Comparison of ENCODE assay signal across 25 cellular contexts in genomic region chr10:8075282-8076260, GRCh38. TPM values are rescaled to one million over a fixed set of nuclear protein-coding genes. Genes with fewer than 3 reads are reported as not detected.
A peak's percentile ranks its signal among the peaks of the same experiment; 100 is the strongest.
DNase-seq lines count a peak whose midpoint lies in the region; ATAC-seq, FAIRE-seq and TF ChIP-seq lines count a peak whose summit lies in the region.
"Had no signal": no experiment of that assay in that cellular context is flagged by ENCODE, and none has a peak within 500 bp of the region (broad histone marks: within the 10 kb centered on the region; RNA-seq: fewer than 3 reads in every experiment).

No MANE protein-coding gene starts in this region.

- H3K14ac ChIP-seq in H1 (ENCODE audit: insufficient read length) (no peak overlapping the region), neuronal stem cell (ENCODE audit: low read length) (no peak overlapping the region)

- H3K9me3 ChIP-seq in A549 (no peaks in the 10 kb centered on the region), HUES64 (ENCODE audit: insufficient read depth, low read depth, low read length) (no peaks in the 10 kb centered on the region), H1 (ENCODE audit: insufficient read depth in 2 of 2, low read depth in 1 of 2, low read length in 1 of 2) (no peaks in the 10 kb centered on the region), neuronal stem cell (replicated peaks in 1 of 2; ENCODE audit: control insufficient read depth in 2 of 2, insufficient read depth in 1 of 2, low read depth in 1 of 2, low read length in 2 of 2) (no peaks in the 10 kb centered on the region)
- H3K9me3 ChIP-seq in CD4-positive, alpha-beta memory T cell (ENCODE audit: control insufficient read depth in 1 of 2, low read length in 2 of 2): no peaks in the 10 kb centered on the region
- H3K9me3 ChIP-seq: HAP-1, left lung had no signal

- H3K18ac ChIP-seq in H1 (ENCODE audit: extremely low read depth, low read length) (no peak overlapping the region), neuronal stem cell (ENCODE audit: low read length) (peak overlapping the region; percentile 82)

- H4K20me1 ChIP-seq in H1 (replicated peaks in 1 of 2; ENCODE audit: control insufficient read depth in 1 of 2, insufficient read depth in 2 of 2, low read length in 2 of 2): no peaks in the 10 kb centered on the region

- ATAC-seq in A549 (peak in 1 of 2 experiments; percentile 36; a peak in 1 of 6 replicates), GM19397 (IDR thresholded peaks at IDR 0.05; ENCODE audit: unreplicated experiment) (no peak)
- ATAC-seq: left lung had no signal

- POLR2A ChIA-PET in A549 (lab: Yijun Ruan, JAX): no interaction called here
- POLR2A ChIA-PET in H1 (lab: Charles Lee; ENCODE audit: partially characterized antibody): interaction anchor here (0.7 to 0.8 kb wide), 2 partner anchors 9 to 28 kb away, joined by 3 read pairs; no protein-coding TSS in a partner anchor
- POLR2A ChIA-PET in CD4-positive, alpha-beta memory T cell (lab: Charles Lee; ENCODE audit: partially characterized antibody): interaction anchor here (1.0 to 10.0 kb wide), 3 partner anchors 16 to 356 kb away, joined by 3 to 100 read pairs (median 3); no protein-coding TSS in a partner anchor

- H2BK15ac ChIP-seq in H1 (ENCODE audit: low read length) (no peak overlapping the region), neuronal stem cell (ENCODE audit: low read length) (no peak overlapping the region)

- H3K79me1 ChIP-seq in H1 (ENCODE audit: low read depth, low read length): no peaks in the 10 kb centered on the region
- H3K79me1 ChIP-seq in neuronal stem cell (ENCODE audit: low read depth, low read length): no peaks in the 10 kb centered on the region

- TF ChIP-seq POLR2A in A549 (IDR thresholded peaks at IDR 0.05; ENCODE audit: low read length): no peak
- no peak for TF ChIP-seq POLR2A in H1 (IDR thresholded peaks at IDR 0.05; ENCODE audit: control extremely low read depth in 1 of 2, low read depth in 2 of 2, low read length in 2 of 2)

- TF ChIP-seq EP300 in A549 (IDR thresholded peaks at IDR 0.05) (no peak), H1 (IDR thresholded peaks at IDR 0.05; ENCODE audit: borderline replicate concordance in 1 of 2, low read depth in 2 of 2, low read length in 2 of 2) (no peak)

- H3K56ac ChIP-seq in H1 (replicated peaks; ENCODE audit: insufficient read length, low read depth, low read length): no peak overlapping the region

- no peak overlapping the region for H2BK12ac ChIP-seq in H1 (ENCODE audit: low read depth, low read length)
- H2BK12ac ChIP-seq in neuronal stem cell (ENCODE audit: low read length): no peak overlapping the region

- H3K4me1 Mint-ChIP-seq in CD4-positive, alpha-beta memory T cell: peaks cover 23 to 46% (median 30%) of the 10 kb centered on the region in 4 donors

- H2AK5ac ChIP-seq in H1 (ENCODE audit: low read depth, low read length) (no peak overlapping the region), neuronal stem cell (ENCODE audit: low read depth, low read length) (no peak overlapping the region)

- H2BK20ac ChIP-seq in H1 (ENCODE audit: low read length): no peak overlapping the region

- no peak overlapping the region for H3K23ac ChIP-seq in H1 (ENCODE audit: insufficient read length)
- no peak overlapping the region for H3K23ac ChIP-seq in neuronal stem cell (ENCODE audit: low read depth, low read length, poor library complexity)

- H4K8ac ChIP-seq in H1 (ENCODE audit: extremely low read depth, insufficient read depth, low read length) (no peak overlapping the region), neuronal stem cell (ENCODE audit: low read depth, low read length) (no peak overlapping the region)

- H3K23me2 ChIP-seq in H1 (ENCODE audit: low read depth, low read length): no peaks in the 10 kb centered on the region

- H3K4me1 ChIP-seq in A549 (peaks cover 14% of the 10 kb centered on the region; the same call in 2 of the 3 replicates), HUES64 (ENCODE audit: insufficient read depth, low read length) (peaks cover 32% of the 10 kb centered on the region), H1 (replicated peaks in 1 of 4; ENCODE audit: control insufficient read depth in 3 of 4, insufficient read depth in 4 of 4, low read length in 3 of 4) (peaks cover 0 to 4% (median 3%) of the 10 kb centered on the region in 4 experiments), neuronal stem cell (ENCODE audit: control insufficient read depth in 2 of 2, insufficient read depth in 1 of 2, low read depth in 1 of 2, low read length in 2 of 2) (peaks cover 0 to 12% of the 10 kb centered on the region in 2 donors)
- H3K4me1 ChIP-seq in CD4-positive, alpha-beta memory T cell (ENCODE audit: insufficient read depth, low read length): peaks cover 26% of the 10 kb centered on the region
- H3K4me1 ChIP-seq: left lung had no signal

- TF ChIP-seq CTCF in A549 (IDR thresholded peaks at IDR 0.05) (no peak), H1 (IDR thresholded peaks at IDR 0.05; ENCODE audit: control extremely low read depth in 1 of 3, insufficient read depth in 1 of 3, low read depth in 1 of 3, low read length in 3 of 3) (no peak)

- H3K27ac ChIP-seq in A549: no peak overlapping the region
- peak overlapping the region; percentile 58 for H3K27ac ChIP-seq in HUES64 (ENCODE audit: low read depth, low read length)
- no peak overlapping the region for H3K27ac ChIP-seq in H1 (ENCODE audit: low read depth, low read length)
- H3K27ac ChIP-seq in neuronal stem cell (replicated peaks; ENCODE audit: low read length): peak overlapping the region; percentile 70
- no peak overlapping the region for H3K27ac ChIP-seq in CD4-positive, alpha-beta memory T cell (ENCODE audit: low read depth, low read length)
- H3K27ac ChIP-seq: C4-2B, left lung had no signal

- H4K91ac ChIP-seq in H1 (replicated peaks; ENCODE audit: insufficient read length, low read length) (no peak overlapping the region), neuronal stem cell (ENCODE audit: low read depth, low read length, poor library complexity) (no peak overlapping the region)

- peaks cover 4% of the 10 kb centered on the region; the same call in 1 of the 2 replicates for H3K36me3 ChIP-seq in HUES64 (ENCODE audit: insufficient read depth, low read length)
- no peaks in the 10 kb centered on the region for H3K36me3 ChIP-seq in H1 (ENCODE audit: control insufficient read depth in 2 of 4, insufficient read depth in 4 of 4, low read length in 3 of 4)
- H3K36me3 ChIP-seq in neuronal stem cell (replicated peaks in 1 of 2; ENCODE audit: control insufficient read depth in 2 of 2, insufficient read depth in 2 of 2, low read length in 2 of 2): no peaks in the 10 kb centered on the region
- peaks cover 51% of the 10 kb centered on the region for H3K36me3 ChIP-seq in CD4-positive, alpha-beta memory T cell (ENCODE audit: insufficient read depth, low read length)
- H3K36me3 ChIP-seq: left lung had no signal

- H3K9me3 Mint-ChIP-seq in CD4-positive, alpha-beta memory T cell: no peaks in the 10 kb centered on the region

- 75% methylated on average over 19 of the region's 19 CpGs for WGBS in A549 (ENCODE audit: missing lambda C conversion rate)
- WGBS in HUES64: 38% methylated on average over 17 of the region's 19 CpGs
- WGBS in H1 (ENCODE audit: extremely low coverage in 1 of 2, insufficient coverage in 1 of 2, insufficient read length in 1 of 2, insufficient replicate concordance in 2 of 2, low coverage in 1 of 2, low lambda C conversion rate in 2 of 2, missing lambda C conversion rate in 1 of 2), 2 experiments: 35% methylated on average over 19 of the region's 19 CpGs; no CpG with 5 or more reads in 1 of the 2 experiments
- no CpG with 5 or more reads among the region's 19 CpGs for WGBS in neuronal stem cell (ENCODE audit: extremely low coverage in 2 of 2, insufficient read length in 2 of 2, insufficient replicate concordance in 1 of 2), 2 donors

- H4K5ac ChIP-seq in H1 (ENCODE audit: insufficient read length, low read depth, low read length): no peak overlapping the region

- H3K4me2 ChIP-seq in A549 (0 out of 3 replicates have a peak overlapping the region, but pooled peaks have one; percentile 5), H1 (ENCODE audit: insufficient read depth in 1 of 2, low read depth in 2 of 2, low read length in 2 of 2) (peak overlapping the region; percentile 48 to 62), neuronal stem cell (ENCODE audit: insufficient read depth, low read length, poor library complexity, severe bottlenecking) (no peak overlapping the region)

- H3K36me3 Mint-ChIP-seq in CD4-positive, alpha-beta memory T cell: peaks cover 60 to 70% of the 10 kb centered on the region in 2 donors

- peak overlapping the region in 3 of 7 donors; percentile 0 to 96 (median 13) for H3K27ac Mint-ChIP-seq in CD4-positive, alpha-beta memory T cell

- no peak for DNase-seq in A549 (ENCODE audit: low read depth in 1 of 2, low spot score in 1 of 2)
- DNase-seq in H1 (ENCODE audit: low read depth in 1 of 2, low spot score in 2 of 2): no peak
- DNase-seq in neuronal stem cell (ENCODE audit: low spot score): no peak
- no peak for DNase-seq in midbrain (lab: John Stamatoyannopoulos, UW)
- DNase-seq in CD4-positive, alpha-beta memory T cell: no peak
- DNase-seq in effector CD4-positive, alpha-beta T cell: no peak
- DNase-seq: activated CD4-positive, alpha-beta T cell treated with anti-CD3 and anti-CD28 coated beads, Interleukin-2, amount 50 U/mL, for 1 hour; activated CD8-positive, alpha-beta memory T cell treated with anti-CD3 and anti-CD28 coated beads, Interleukin-2, amount 50 U/mL, for 4 hours; activated gamma-delta T cell; aorta; DMS 273 treated with DMSO at 0.1 percent for 48 hours; effector memory CD4-positive, alpha-beta T cell; GF-D8; Kasumi-1; left lung; NCI-H1048; NCI-H1930; OCI-M1; SHP77 treated with DMSO at 0.1 percent for 48 hours; T-helper 1 cell had no signal

- no peak overlapping the region; the same call in 1 of the 2 replicates for H2AFZ ChIP-seq in H1 (ENCODE audit: low read length)
- no peak overlapping the region for H2AFZ ChIP-seq in neuronal stem cell (ENCODE audit: low read length)

- CTCF ChIA-PET in A549 (lab: Yijun Ruan, JAX) (interaction anchor here (0.7 kb wide), 2 partner anchors 88 to 358 kb away, joined by 3 to 4 read pairs; no protein-coding TSS in a partner anchor), H1 (lab: Charles Lee; ENCODE audit: partially characterized antibody) (interaction anchor here (0.8 to 1.6 kb wide), 2 partner anchors 12 to 16 kb away, joined by 3 to 5 read pairs; no protein-coding TSS in a partner anchor)
- CTCF ChIA-PET in CD4-positive, alpha-beta memory T cell (lab: Charles Lee; ENCODE audit: partially characterized antibody): interaction anchor here (0.8 to 1.0 kb wide), 2 partner anchors 73 to 393 kb away, joined by 3 read pairs; no protein-coding TSS in a partner anchor

- no peak for TF ChIP-seq RAD21 in A549 (conservative IDR thresholded peaks at IDR 0.05 in 1 of 2, IDR thresholded peaks at IDR 0.05 in 1 of 2)
- no peak for TF ChIP-seq RAD21 in H1 (IDR thresholded peaks at IDR 0.05 in 1 of 2, conservative IDR thresholded peaks at IDR 0.05 in 1 of 2; ENCODE audit: low read depth in 2 of 2, low read length in 2 of 2)

- H3K4me3 ChIP-seq in A549 (no peak overlapping the region), HUES64 (ENCODE audit: low read length) (no peak overlapping the region), H1 (ENCODE audit: extremely low read depth in 1 of 4, insufficient read depth in 2 of 4, low read depth in 3 of 4, low read length in 4 of 4) (peak overlapping the region in 1 of 4 experiments; percentile 18; a peak in 1 of 8 replicates), neuronal stem cell (ENCODE audit: low read length in 2 of 2) (no peak overlapping the region)
- H3K4me3 ChIP-seq in CD4-positive, alpha-beta memory T cell (ENCODE audit: low read length in 2 of 2): no peak overlapping the region
- H3K4me3 ChIP-seq: HAP-1, left lung had no signal

- no peaks in the 10 kb centered on the region for H3K79me2 ChIP-seq in H1 (ENCODE audit: control insufficient read depth in 1 of 2, insufficient read depth in 2 of 2, low read length in 2 of 2)

- no peak overlapping the region for H3K4me3 Mint-ChIP-seq in CD4-positive, alpha-beta memory T cell

- H3K27me3 Mint-ChIP-seq in CD4-positive, alpha-beta memory T cell: no peaks in the 10 kb centered on the region

- H2BK5ac ChIP-seq in H1 (ENCODE audit: low read depth, low read length): no peak overlapping the region
- no peak overlapping the region for H2BK5ac ChIP-seq in neuronal stem cell (ENCODE audit: low read length)

- H3K27me3 ChIP-seq in HUES64 (ENCODE audit: insufficient read depth, low read length) (no peaks in the 10 kb centered on the region), H1 (replicated peaks in 1 of 4; ENCODE audit: control insufficient read depth in 3 of 4, extremely low read depth in 1 of 4, insufficient read depth in 3 of 4, low read length in 3 of 4) (no peaks in the 10 kb centered on the region), neuronal stem cell (ENCODE audit: control insufficient read depth in 3 of 3, insufficient read depth in 3 of 3, low read depth in 1 of 3, low read length in 3 of 3) (peaks cover 0 to 44% (median 0%) of the 10 kb centered on the region in 3 experiments)
- no peaks in the 10 kb centered on the region for H3K27me3 ChIP-seq in CD4-positive, alpha-beta memory T cell (ENCODE audit: insufficient read depth, low read length)

- H3K4ac ChIP-seq in H1 (replicated peaks; ENCODE audit: insufficient read length, low read depth, low read length) (no peak overlapping the region), neuronal stem cell (ENCODE audit: low read length) (no peak overlapping the region)

- H3K9ac ChIP-seq in HUES64 (ENCODE audit: low read depth, low read length) (no peak overlapping the region), H1 (replicated peaks in 1 of 4; ENCODE audit: extremely low read depth in 1 of 4, low read depth in 3 of 4, low read length in 3 of 4) (no peak overlapping the region), neuronal stem cell (ENCODE audit: low read depth, low read length, poor library complexity) (no peak overlapping the region)

- H2BK120ac ChIP-seq in H1 (replicated peaks; ENCODE audit: low read depth, low read length) (no peak overlapping the region), neuronal stem cell (ENCODE audit: low read depth, low read length) (no peak overlapping the region)

- intact Hi-C loops in CD4-positive, alpha-beta memory T cell (cut with micrococcal nuclease): no loop called here

- FAIRE-seq in A549 (lab: Jason Lieb, UNC): no peak
- peak; percentile 55 for FAIRE-seq in H1 (lab: Jason Lieb, UNC)

RNA-seq across cellular contexts. Expression of gene GATA3, which starts 21.1 kb away (rescaled TPM):
- 1.3 and 1.6 TPM in 2 replicates for polyA plus RNA-seq in A549 (2011; rRNA removed)
- 3.8 and 4.3 TPM in 2 replicates for polyA plus RNA-seq in A549 (2012; cell fraction: cytosol; rRNA removed)
- 7.2 and 9.1 TPM in 2 replicates for polyA plus RNA-seq in A549 (2012; cell fraction: nucleus; rRNA removed)
- polyA plus RNA-seq in A549 (2017; fragmentation: RNase III; extraction: RNeasy Plus Mini Kit Qiagen cat#74134 plus additional on column Dnase treatment): 3.5 to 4.7 TPM (median 4.0 TPM) in 3 replicates
- 0.58 and 0.79 TPM in 2 replicates for polyA minus RNA-seq in A549 (2011; rRNA and poly(A)+ RNA removed)
- polyA plus RNA-seq in HUES64 (2013, experiment 1 of 2): 1.3 TPM
- polyA plus RNA-seq in HUES64 (2013, experiment 2 of 2): 1.6 TPM
- total RNA-seq in H1 (2021; fragmentation: NEBNext Ultra II Directional; extraction: Animal tissue kit (Norgen Biotek cat#: 25700)): 0.43 and 0.80 TPM in 2 replicates
- polyA plus RNA-seq in H1 (2011; rRNA removed): 0.02 and 0.11 TPM in 2 replicates
- polyA plus RNA-seq in H1 (2011; cell fraction: cytosol; rRNA removed): 0.06 TPM
- polyA plus RNA-seq in H1 (2011; cell fraction: nucleus; rRNA removed): 0.04 TPM
- polyA plus RNA-seq in H1 (2012, experiment 1 of 2): 0.13 to 0.23 TPM (median 0.18 TPM) in 3 of 4 replicates, not detected in the other
- 0.21 TPM for polyA plus RNA-seq in H1 (2012, experiment 2 of 2)
- 0.30 TPM for polyA plus RNA-seq in H1 (2013, experiment 1 of 2)
- polyA plus RNA-seq in H1 (2013, experiment 2 of 2): 0.29 TPM
- polyA minus RNA-seq in H1 (2011; rRNA and poly(A)+ RNA removed): not detected in 2 replicates
- not detected for polyA minus RNA-seq in H1 (2011; cell fraction: cytosol; rRNA and poly(A)+ RNA removed)
- polyA minus RNA-seq in H1 (2011; cell fraction: nucleus; rRNA and poly(A)+ RNA removed): not detected
- polyA plus RNA-seq in neuronal stem cell (2013, experiment 1 of 2): 0.33 TPM
- polyA plus RNA-seq in neuronal stem cell (2013, experiment 2 of 2): 0.40 TPM
- 10 to 100 TPM; 61.9 to 63.8 TPM for total RNA-seq in CD4-positive, alpha-beta memory T cell
- 10 to 100 TPM; 64.8 to 79.7 TPM for polyA plus RNA-seq in CD4-positive, alpha-beta memory T cell
- polyA plus RNA-seq: AG04450 had no signal

Comparison
In these comparisons a context has a peak if more than half of its experiments do, and no peak if none do; other contexts are left out.
1. H3K27ac ChIP-seq: peak in HUES64 (single experiment) and neuronal stem cell (single experiment); none in A549 (0 of 2), H1 (single experiment) and CD4-positive, alpha-beta memory T cell (single experiment).
2. RNA of gene GATA3, which starts 21.1 kb away (polyA plus RNA-seq): 64.8 to 79.7 TPM in CD4-positive, alpha-beta memory T cell; 1.3 to 9.1 TPM in A549 and 0.02 to 0.30 TPM in H1; every median in the first group is over 4 times any median in the second.
3. Of the 18 proteins assayed by ChIP-seq in both H1 and A549: peak only in H1: E2F6; only in A549: none; in both: none; in neither: 17.